8 cellular contexts compared by ENCODE assay signal in the genomic region with DNA sequence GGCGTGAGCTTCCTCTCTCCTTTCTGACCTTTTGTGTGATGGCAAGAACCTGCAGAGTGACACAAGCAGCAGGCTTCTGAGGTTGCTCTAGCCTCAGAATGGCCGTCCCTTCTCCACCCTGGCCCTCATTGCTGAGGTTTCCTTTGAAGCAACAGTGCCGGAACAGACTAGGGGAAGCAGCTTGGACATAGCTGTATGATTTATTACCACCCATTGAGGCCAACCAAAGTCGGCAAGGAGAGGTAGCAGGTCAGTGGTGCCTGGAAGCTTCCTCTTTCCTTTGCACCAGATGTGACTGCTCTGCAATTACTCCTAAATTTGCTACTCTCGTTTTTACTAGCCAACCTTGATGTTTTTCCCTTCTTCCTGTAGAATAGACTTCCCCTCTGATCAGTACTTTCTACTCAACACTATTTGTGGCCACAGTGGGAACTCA. TPM values are rescaled to one million over a fixed set of nuclear protein-coding genes. Genes with fewer than 3 reads are reported as not detected.
DNase-seq lines count a peak whose midpoint lies in the region; ATAC-seq lines count a peak whose summit lies in the region.

No MANE protein-coding gene starts in this region.

- H3K27ac ChIP-seq in caudate nucleus (ENCODE audit: low read depth, low read length), result peak overlapping the region; percentile 24
- peak overlapping the region; percentile 15 for H3K27ac ChIP-seq in skeletal muscle tissue (ENCODE audit: low read depth, low read length)

- DNase-seq in caudate nucleus (lab: John Stamatoyannopoulos, UW) (no peak), cerebellum (ENCODE audit: low spot score) (no peak), NCI-H2107 (lab: John Stamatoyannopoulos, UW) (no peak)

- peaks cover 13 to 32% (median 19%) of the 10 kb centered on the region in 3 donors for H3K4me1 ChIP-seq in skeletal muscle tissue (ENCODE audit: control insufficient read depth in 3 of 3, insufficient read depth in 3 of 3, low read length in 3 of 3)

- H3K4me3 ChIP-seq in skeletal muscle tissue (ENCODE audit: low read length in 3 of 3), result peak overlapping the region in 1 of 3 donors; percentile 3

- no peaks in the 10 kb centered on the region for H3K36me3 ChIP-seq in skeletal muscle tissue (ENCODE audit: control insufficient read depth in 3 of 3, insufficient read depth in 3 of 3, low read length in 3 of 3)

- no peaks in the 10 kb centered on the region for H3K9me3 ChIP-seq in skeletal muscle tissue (ENCODE audit: control insufficient read depth in 3 of 3, low read length in 3 of 3)

- no peaks in the 10 kb centered on the region for H3K27me3 ChIP-seq in skeletal muscle tissue (ENCODE audit: control insufficient read depth in 3 of 3, insufficient read depth in 3 of 3, low read length in 3 of 3)

- peak; percentile 49 for ATAC-seq in GM19372 (IDR thresholded peaks at IDR 0.05; ENCODE audit: low read depth, unreplicated experiment)
- ATAC-seq in HG03460 (IDR thresholded peaks at IDR 0.05; ENCODE audit: unreplicated experiment), result peak; percentile 71
- no peak for ATAC-seq in GM21737 (IDR thresholded peaks at IDR 0.05; ENCODE audit: unreplicated experiment)
- no peak for ATAC-seq in GM18858 (IDR thresholded peaks at IDR 0.05; ENCODE audit: unreplicated experiment)

- no peak overlapping the region for H3K9ac ChIP-seq in skeletal muscle tissue (ENCODE audit: low read depth in 1 of 3, low read length in 3 of 3)

RNA-seq across cellular contexts. Expression of a gene that starts 31.4 kb away (rescaled TPM):
- total RNA-seq in skeletal muscle tissue, result 8.4 TPM
- 13.9 TPM for total RNA-seq in cerebellum

Comparison
In these comparisons a context has a peak if more than half of its experiments do, and no peak if none do; other contexts are left out.
1. ATAC-seq: peak in GM19372 (single experiment) and HG03460 (single experiment); none in GM21737 (single experiment) and GM18858 (single experiment).